ENCODE assay signal across 10 cellular contexts in the genomic region with DNA sequence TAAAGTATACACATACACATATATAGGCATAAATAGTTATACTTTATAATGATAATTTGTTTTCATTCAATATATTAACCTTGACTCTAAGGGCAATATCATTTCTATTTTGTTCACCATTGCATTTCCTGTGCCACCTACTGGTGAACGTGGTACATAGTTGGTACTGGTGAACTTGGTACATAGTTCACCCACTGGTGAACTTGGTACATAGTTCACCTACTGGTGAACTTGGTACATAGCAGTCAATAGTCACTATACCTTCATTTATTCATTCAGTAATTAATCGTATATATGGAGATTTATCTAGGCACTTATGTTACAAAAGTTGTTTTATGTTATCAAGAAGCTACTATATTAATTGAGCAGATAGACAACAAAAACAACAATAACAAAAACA.
DNase-seq lines count a peak whose midpoint lies in the region; ATAC-seq, FAIRE-seq and TF ChIP-seq lines count a peak whose summit lies in the region.
"Had no signal": no experiment of that assay in that cellular context is flagged by ENCODE, and none has a peak within 500 bp of the region (broad histone marks: within the 10 kb centered on the region; RNA-seq: fewer than 3 reads in every experiment).

No MANE protein-coding gene starts in this region.

- ATAC-seq in GM21717 (IDR thresholded peaks at IDR 0.05; ENCODE audit: unreplicated experiment), result peak; percentile 97

- H3K27ac ChIP-seq in KMS-11 (no peak overlapping the region), mammary epithelial cell (ENCODE audit: insufficient read depth, low read depth, low read length) (no peak overlapping the region)

- TF ChIP-seq CTCF in D721Med (IDR thresholded peaks at IDR 0.05; ENCODE audit: insufficient read depth, missing control alignments) (peak; percentile 54), KMS-11 (conservative IDR thresholded peaks at IDR 0.05; ENCODE audit: low read depth, low read length) (peak; percentile 65), mammary epithelial cell (conservative IDR thresholded peaks at IDR 0.05 in 1 of 2, IDR thresholded peaks at IDR 0.05 in 1 of 2; ENCODE audit: extremely low read depth in 1 of 2, insufficient read depth in 1 of 2, low read depth in 1 of 2, low read length in 2 of 2) (peak; percentile 62 to 64)

- H3K4me3 ChIP-seq in KMS-11 (IDR thresholded peaks at IDR 0.05; ENCODE audit: insufficient read depth, low read depth, low read length), result no peak overlapping the region
- no peak overlapping the region for H3K4me3 ChIP-seq in mammary epithelial cell (replicated peaks in 1 of 3; ENCODE audit: insufficient read depth in 1 of 3, low read depth in 2 of 3, low read length in 3 of 3)

- no peak overlapping the region for H3K9ac ChIP-seq in KMS-11
- H3K9ac ChIP-seq in mammary epithelial cell (ENCODE audit: insufficient read depth, low read length), result no peak overlapping the region

- H3K27me3 ChIP-seq in KMS-11 (ENCODE audit: insufficient read depth, low read depth) (no peaks in the 10 kb centered on the region), mammary epithelial cell (ENCODE audit: insufficient read depth, low read length) (no peaks in the 10 kb centered on the region)

- no TSS peak for BruUV-seq in mammary epithelial cell (replicated peaks; lab: Mats Ljungman, UMichigan)

- H3K4me1 ChIP-seq in KMS-11 (ENCODE audit: low read depth, poor library complexity, severe bottlenecking) (no peaks in the 10 kb centered on the region), mammary epithelial cell (ENCODE audit: insufficient read depth, low read length) (no peaks in the 10 kb centered on the region)

- DNase-seq in D721Med (ENCODE audit: insufficient read length, low spot score) (no peak), mammary epithelial cell (peak; percentile 1), activated T-cell treated with anti-CD3 and anti-CD28 coated beads for 4 hours (no peak), NCI-H128 (lab: John Stamatoyannopoulos, UW; ENCODE audit: unreplicated experiment) (no peak), occipital lobe (lab: John Stamatoyannopoulos, UW) (no peak), NCI-H2196 (lab: John Stamatoyannopoulos, UW; ENCODE audit: unreplicated experiment) (no peak)
- DNase-seq: activated naive CD4-positive, alpha-beta T cell treated with Interleukin-2 at 50 U/mL for 16 hours; NCI-H446 treated with DMSO at 0.1 percent for 48 hours had no signal

- H3K79me2 ChIP-seq in KMS-11 (ENCODE audit: insufficient read depth, low read depth) (no peaks in the 10 kb centered on the region), mammary epithelial cell (ENCODE audit: insufficient read depth, low read length) (no peaks in the 10 kb centered on the region)

- in situ Hi-C loops in mammary epithelial cell (cut with MboI; ENCODE audit: low sequenced_read_pairs in 2 of 2), result no loop called here

- WGBS in mammary epithelial cell (ENCODE audit: low coverage, missing lambda C conversion rate), result 40% methylated on average over 2 of the region's 2 CpGs

- CTCF ChIA-PET in mammary epithelial cell (lab: Charles Lee; ENCODE audit: low non-redundant PET), result no interaction called here

- no peak overlapping the region for H3K4me2 ChIP-seq in KMS-11
- H3K4me2 ChIP-seq in mammary epithelial cell (ENCODE audit: insufficient read depth, low read depth, low read length), result no peak overlapping the region

- no peaks in the 10 kb centered on the region for H4K20me1 ChIP-seq in KMS-11 (ENCODE audit: insufficient read depth)
- H4K20me1 ChIP-seq in mammary epithelial cell (ENCODE audit: insufficient read depth, low read length), result no peaks in the 10 kb centered on the region

- dilution Hi-C loops in mammary epithelial cell (cut with HindIII; ENCODE audit: low sequenced_read_pairs), result no loop called here

- no peaks in the 10 kb centered on the region for H3K36me3 ChIP-seq in KMS-11 (ENCODE audit: insufficient read depth)
- H3K36me3 ChIP-seq in mammary epithelial cell (ENCODE audit: insufficient read depth, low read length), result no peaks in the 10 kb centered on the region

- peak; percentile 77 for FAIRE-seq in D721Med (lab: Jason Lieb, UNC)

- H2AFZ ChIP-seq in KMS-11 (ENCODE audit: low read depth), result no peak overlapping the region
- no peak overlapping the region for H2AFZ ChIP-seq in mammary epithelial cell (ENCODE audit: low read depth, low read length)

- no peaks in the 10 kb centered on the region for H3K9me3 ChIP-seq in mammary epithelial cell (replicated peaks; ENCODE audit: insufficient read depth, low read length)

- intact Hi-C loops in mammary epithelial cell (cut with micrococcal nuclease), result no loop called here
